ENCODE assay signal across 8 cellular contexts in genomic region chr1:169044296-169044695, GRCh38.
DNase-seq lines count a peak whose midpoint lies in the region; ATAC-seq and TF ChIP-seq lines count a peak whose summit lies in the region.

No MANE protein-coding gene starts in this region.

- intact Hi-C loops in testis (cut with DNase I; ENCODE audit: low total_unique reads), result no loop called here

- H3K4me1 ChIP-seq in RWPE2 (ENCODE audit: insufficient read depth, poor library complexity, severe bottlenecking) (no peaks in the 10 kb centered on the region), testis (peaks cover 12% of the 10 kb centered on the region)

- H3K36me3 ChIP-seq in RWPE2 (ENCODE audit: low read depth) (no peaks in the 10 kb centered on the region), testis (ENCODE audit: low read depth, missing control alignments) (no peaks in the 10 kb centered on the region)

- H3K27me3 ChIP-seq in RWPE2 (ENCODE audit: insufficient read depth, poor library complexity, severe bottlenecking) (no peaks in the 10 kb centered on the region), testis (no peaks in the 10 kb centered on the region)

- no peak for TF ChIP-seq POLR2A in testis (IDR thresholded peaks at IDR 0.05)

- TF ChIP-seq CTCF in RWPE2 (IDR thresholded peaks at IDR 0.05; ENCODE audit: poor library complexity, severe bottlenecking) (no peak), testis (IDR thresholded peaks at IDR 0.05) (no peak)

- peak; percentile 11 for DNase-seq in stimulated activated CD4-positive, alpha-beta T cell treated with anti-CD3 and anti-CD28 coated beads, Interleukin-2, amount 100 ng/mL, for 4 hours (ENCODE audit: low read depth)
- no peak for DNase-seq in stimulated activated CD4-positive, alpha-beta T cell treated with anti-CD3 and anti-CD28 coated beads, Interleukin-2, amount 100 ng/mL, for 48 hours
- no peak for DNase-seq in RWPE2 (ENCODE audit: low spot score)
- DNase-seq in glomerular visceral epithelial cell (ENCODE audit: extremely low spot score), result peak; percentile 26
- DNase-seq in HuH-7.5 (ENCODE audit: low spot score), result no peak
- DNase-seq in DMS79 treated with DMSO at 0.1 percent for 48 hours (lab: John Stamatoyannopoulos, UW), result no peak
- DNase-seq in testis, result no peak

- no peak overlapping the region for H3K4me3 ChIP-seq in RWPE2 (ENCODE audit: severe bottlenecking)
- H3K4me3 ChIP-seq in testis, result no peak overlapping the region

- H3K9me3 ChIP-seq in RWPE2 (ENCODE audit: severe bottlenecking) (no peaks in the 10 kb centered on the region), testis (no peaks in the 10 kb centered on the region)

- ATAC-seq in HG03025 (IDR thresholded peaks at IDR 0.05; ENCODE audit: low FRiP score, unreplicated experiment) (peak; percentile 91), RWPE2 (ENCODE audit: low read depth) (peak; percentile 21; the same call in 1 of the 3 replicates)

- 84 to 86% methylated on average over 3 of the region's 3 CpGs for WGBS in testis, 2 donors

- H3K27ac ChIP-seq in RWPE2 (ENCODE audit: poor library complexity, severe bottlenecking) (no peak overlapping the region), testis (no peak overlapping the region)

Comparison
In these comparisons a context has a peak if more than half of its experiments do, and no peak if none do; other contexts are left out.
1. DNase-seq: peak in stimulated activated CD4-positive, alpha-beta T cell treated with anti-CD3 and anti-CD28 coated beads, Interleukin-2, amount 100 ng/mL, for 4 hours (single experiment) and glomerular visceral epithelial cell (single experiment); none in stimulated activated CD4-positive, alpha-beta T cell treated with anti-CD3 and anti-CD28 coated beads, Interleukin-2, amount 100 ng/mL, for 48 hours (0 of 2), RWPE2 (single experiment), HuH-7.5 (single experiment), DMS79 treated with DMSO at 0.1 percent for 48 hours (single experiment) and testis (single experiment).